11 cellular contexts compared by ENCODE assay signal in genomic region chr11:68436985-68437926, GRCh38. TPM values are rescaled to one million over a fixed set of nuclear protein-coding genes. Genes with fewer than 3 reads are reported as not detected.
DNase-seq lines count a peak whose midpoint lies in the region; ATAC-seq and TF ChIP-seq lines count a peak whose summit lies in the region.
"Had no signal": no experiment of that assay in that cellular context is flagged by ENCODE, and none has a peak within 500 bp of the region (broad histone marks: within the 10 kb centered on the region; RNA-seq: fewer than 3 reads in every experiment).

No MANE protein-coding gene starts in this region.

- H3K27ac ChIP-seq in gastroesophageal sphincter (peak overlapping the region in 3 of 4 donors; percentile 29 to 46 (median 31)), gastrocnemius medialis (peak overlapping the region; percentile 1 to 29 (median 6))
- no peak overlapping the region for H3K27ac ChIP-seq in CD4-positive, alpha-beta memory T cell (ENCODE audit: low read depth, low read length)

- ATAC-seq in gastroesophageal sphincter (peak; percentile 61), gastrocnemius medialis (peak; percentile 68 to 75)

- no peak overlapping the region for H3K4me3 Mint-ChIP-seq in CD4-positive, alpha-beta memory T cell
- no peak overlapping the region for H3K4me3 Mint-ChIP-seq in T-helper 2 cell treated with Interferon-gamma antibody and Interleukin-4, amounts not matched to agents 5 μg/mL and 100 μg/mL, for 36 hours
- H3K4me3 Mint-ChIP-seq in activated CD4-positive, alpha-beta memory T cell treated with anti-CD3 and anti-CD28 coated beads, Interleukin-2, amount 10 ng/mL, durations not matched to agents 7 days and 5 days = no peak overlapping the region
- H3K4me3 Mint-ChIP-seq: activated naive CD8-positive, alpha-beta T cell; natural killer cell treated with Interleukin-12 subunit alpha and Interleukin-12 subunit beta and Interleukin-15 and Interleukin-18, amount 100 ng/mL, for 72 hours had no signal

- H3K27me3 ChIP-seq in gastroesophageal sphincter (no peaks in the 10 kb centered on the region), gastrocnemius medialis (no peaks in the 10 kb centered on the region)
- H3K27me3 ChIP-seq in CD4-positive, alpha-beta memory T cell (ENCODE audit: insufficient read depth, low read length) = no peaks in the 10 kb centered on the region

- DNase-seq in HCEC 1CT = peak; percentile 66
- peak; percentile 48 to 83 for DNase-seq in SW 1271 (lab: John Stamatoyannopoulos, UW)
- DNase-seq in gastrocnemius medialis = peak in 1 of 2 donors; percentile 42
- no peak for DNase-seq in CD4-positive, alpha-beta memory T cell
- no peak for DNase-seq in T-helper 2 cell treated with Interferon-gamma antibody and Interleukin-4, amounts not matched to agents 5 μg/mL and 100 μg/mL, for 36 hours (ENCODE audit: low spot score)
- DNase-seq in activated CD4-positive, alpha-beta memory T cell treated with anti-CD3 and anti-CD28 coated beads, Interleukin-2, amount 10 ng/mL, durations not matched to agents 7 days and 5 days = no peak
- DNase-seq in COLO668 (lab: John Stamatoyannopoulos, UW; ENCODE audit: unreplicated experiment) = no peak
- DNase-seq: NCI-H526 had no signal

- no peaks in the 10 kb centered on the region for H3K9me3 ChIP-seq in gastroesophageal sphincter
- H3K9me3 ChIP-seq in gastrocnemius medialis = no peaks in the 10 kb centered on the region
- no peaks in the 10 kb centered on the region for H3K9me3 ChIP-seq in CD4-positive, alpha-beta memory T cell (ENCODE audit: control insufficient read depth in 1 of 2, low read length in 2 of 2)

- no peaks in the 10 kb centered on the region for H3K27me3 Mint-ChIP-seq in CD4-positive, alpha-beta memory T cell
- H3K27me3 Mint-ChIP-seq in T-helper 2 cell treated with Interferon-gamma antibody and Interleukin-4, amounts not matched to agents 5 μg/mL and 100 μg/mL, for 36 hours (ENCODE audit: low read depth) = no peaks in the 10 kb centered on the region
- no peaks in the 10 kb centered on the region for H3K27me3 Mint-ChIP-seq in activated CD4-positive, alpha-beta memory T cell treated with anti-CD3 and anti-CD28 coated beads, Interleukin-2, amount 10 ng/mL, durations not matched to agents 7 days and 5 days
- H3K27me3 Mint-ChIP-seq: activated naive CD8-positive, alpha-beta T cell; natural killer cell treated with Interleukin-12 subunit alpha and Interleukin-12 subunit beta and Interleukin-15 and Interleukin-18, amount 100 ng/mL, for 72 hours had no signal

- H3K4me1 ChIP-seq in gastroesophageal sphincter (peaks cover 0 to 32% (median 0%) of the 10 kb centered on the region in 3 donors), gastrocnemius medialis (no peaks in the 10 kb centered on the region)
- no peaks in the 10 kb centered on the region for H3K4me1 ChIP-seq in CD4-positive, alpha-beta memory T cell (ENCODE audit: insufficient read depth, low read length)

- CTCF ChIA-PET in CD4-positive, alpha-beta memory T cell (lab: Charles Lee; ENCODE audit: partially characterized antibody) = no interaction called here
- CTCF ChIA-PET in activated CD4-positive, alpha-beta memory T cell treated with anti-CD3 and anti-CD28 coated beads, Interleukin-2, amount 10 ng/mL, durations not matched to agents 7 days and 5 days (lab: Charles Lee) = no interaction called here

- H3K4me1 Mint-ChIP-seq in CD4-positive, alpha-beta memory T cell = peaks cover 0 to 5% (median 2%) of the 10 kb centered on the region in 4 donors
- peaks cover 4% of the 10 kb centered on the region for H3K4me1 Mint-ChIP-seq in T-helper 2 cell treated with Interferon-gamma antibody and Interleukin-4, amounts not matched to agents 5 μg/mL and 100 μg/mL, for 36 hours (ENCODE audit: low read depth)
- H3K4me1 Mint-ChIP-seq in activated CD4-positive, alpha-beta memory T cell treated with anti-CD3 and anti-CD28 coated beads, Interleukin-2, amount 10 ng/mL, durations not matched to agents 7 days and 5 days = peaks cover 9% of the 10 kb centered on the region

- in situ Hi-C loops in gastrocnemius medialis (cut with MboI; ENCODE audit: low sequenced_read_pairs in 4 of 4) = loop anchor here in 1 of 4 donors (25.0 kb wide), 1 partner anchor 125 kb away; the partner anchor contains the start of gene LRP5

- intact Hi-C loops in gastrocnemius medialis (cut with DNase I; ENCODE audit: low total_unique reads) = no loop called here
- intact Hi-C loops in CD4-positive, alpha-beta memory T cell (cut with micrococcal nuclease) = no loop called here

- WGBS in gastroesophageal sphincter (ENCODE audit: low coverage in 1 of 2), 2 donors = 80% methylated on average over 1 of the region's 34 CpGs; no CpG with 5 or more reads in 1 of the 2 donors

- no peak for TF ChIP-seq EP300 in gastroesophageal sphincter (IDR thresholded peaks at IDR 0.05)

- no peaks in the 10 kb centered on the region for H3K36me3 Mint-ChIP-seq in CD4-positive, alpha-beta memory T cell
- H3K36me3 Mint-ChIP-seq in T-helper 2 cell treated with Interferon-gamma antibody and Interleukin-4, amounts not matched to agents 5 μg/mL and 100 μg/mL, for 36 hours (ENCODE audit: low read depth) = no peaks in the 10 kb centered on the region
- no peaks in the 10 kb centered on the region for H3K36me3 Mint-ChIP-seq in activated CD4-positive, alpha-beta memory T cell treated with anti-CD3 and anti-CD28 coated beads, Interleukin-2, amount 10 ng/mL, durations not matched to agents 7 days and 5 days (ENCODE audit: low read depth)
- H3K36me3 Mint-ChIP-seq: activated naive CD8-positive, alpha-beta T cell; natural killer cell treated with Interleukin-12 subunit alpha and Interleukin-12 subunit beta and Interleukin-15 and Interleukin-18, amount 100 ng/mL, for 72 hours had no signal

- TF ChIP-seq POLR2A in gastroesophageal sphincter (IDR thresholded peaks at IDR 0.05) (no peak), gastrocnemius medialis (IDR thresholded peaks at IDR 0.05) (no peak)

- H3K4me3 ChIP-seq in gastroesophageal sphincter = no peak overlapping the region
- no peak overlapping the region for H3K4me3 ChIP-seq in gastrocnemius medialis
- H3K4me3 ChIP-seq in CD4-positive, alpha-beta memory T cell (ENCODE audit: low read length in 2 of 2) = no peak overlapping the region

- no peak for TF ChIP-seq CTCF in gastroesophageal sphincter (IDR thresholded peaks at IDR 0.05)
- peak in 2 of 5 experiments; percentile 14 to 16 for TF ChIP-seq CTCF in gastrocnemius medialis (IDR thresholded peaks at IDR 0.05 in 4 of 5, conservative IDR thresholded peaks at IDR 0.05 in 1 of 5)

- POLR2A ChIA-PET in CD4-positive, alpha-beta memory T cell (lab: Charles Lee; ENCODE audit: partially characterized antibody) = no interaction called here
- POLR2A ChIA-PET in activated CD4-positive, alpha-beta memory T cell treated with anti-CD3 and anti-CD28 coated beads, Interleukin-2, amount 10 ng/mL, durations not matched to agents 7 days and 5 days (lab: Charles Lee) = no interaction called here

- no peaks in the 10 kb centered on the region for H3K9me3 Mint-ChIP-seq in CD4-positive, alpha-beta memory T cell
- no peaks in the 10 kb centered on the region for H3K9me3 Mint-ChIP-seq in T-helper 2 cell treated with Interferon-gamma antibody and Interleukin-4, amounts not matched to agents 5 μg/mL and 100 μg/mL, for 36 hours
- H3K9me3 Mint-ChIP-seq in activated CD4-positive, alpha-beta memory T cell treated with anti-CD3 and anti-CD28 coated beads, Interleukin-2, amount 10 ng/mL, durations not matched to agents 7 days and 5 days = no peaks in the 10 kb centered on the region
- H3K9me3 Mint-ChIP-seq: natural killer cell treated with Interleukin-12 subunit alpha and Interleukin-12 subunit beta and Interleukin-15 and Interleukin-18, amount 100 ng/mL, for 72 hours had no signal

- no peak overlapping the region for H3K27ac Mint-ChIP-seq in CD4-positive, alpha-beta memory T cell
- H3K27ac Mint-ChIP-seq in T-helper 2 cell treated with Interferon-gamma antibody and Interleukin-4, amounts not matched to agents 5 μg/mL and 100 μg/mL, for 36 hours = no peak overlapping the region
- no peak overlapping the region for H3K27ac Mint-ChIP-seq in activated CD4-positive, alpha-beta memory T cell treated with anti-CD3 and anti-CD28 coated beads, Interleukin-2, amount 10 ng/mL, durations not matched to agents 7 days and 5 days
- H3K27ac Mint-ChIP-seq: activated naive CD8-positive, alpha-beta T cell; natural killer cell treated with Interleukin-12 subunit alpha and Interleukin-12 subunit beta and Interleukin-15 and Interleukin-18, amount 100 ng/mL, for 72 hours had no signal

- H3K36me3 ChIP-seq in gastroesophageal sphincter (peaks cover 0 to 100% of the 10 kb centered on the region in 2 donors), gastrocnemius medialis (peaks cover 0 to 11% of the 10 kb centered on the region in 2 donors)
- no peaks in the 10 kb centered on the region for H3K36me3 ChIP-seq in CD4-positive, alpha-beta memory T cell (ENCODE audit: insufficient read depth, low read length)

RNA-seq across cellular contexts. Expression of gene PPP6R3, which starts 23.3 kb away (rescaled TPM):
- 100 to 1,000 TPM; 128 to 164 (median 144) TPM for total RNA-seq in gastroesophageal sphincter
- 100 to 1,000 TPM in 3 of 4 donors, 10 to 100 TPM in 1; 77.3 to 196 (median 133) TPM for total RNA-seq in gastrocnemius medialis
- 100 to 1,000 TPM; 142 to 147 TPM for total RNA-seq in CD4-positive, alpha-beta memory T cell
- polyA plus RNA-seq in CD4-positive, alpha-beta memory T cell = 10 to 100 TPM; 22.2 to 51.6 TPM
- 100 to 1,000 TPM; 105 to 115 TPM for total RNA-seq in activated CD4-positive, alpha-beta memory T cell treated with anti-CD3 and anti-CD28 coated beads, Interleukin-2, amount 10 ng/mL, durations not matched to agents 7 days and 5 days

Comparison
In these comparisons a context has a peak if more than half of its experiments do, and no peak if none do; other contexts are left out.
1. DNase-seq: peak in HCEC 1CT (single experiment) and SW 1271 (2 of 2); none in CD4-positive, alpha-beta memory T cell (0 of 5), T-helper 2 cell treated with Interferon-gamma antibody and Interleukin-4, amounts not matched to agents 5 μg/mL and 100 μg/mL, for 36 hours (single experiment), activated CD4-positive, alpha-beta memory T cell treated with anti-CD3 and anti-CD28 coated beads, Interleukin-2, amount 10 ng/mL, durations not matched to agents 7 days and 5 days (single experiment) and COLO668 (single experiment).